In the genomic region with DNA sequence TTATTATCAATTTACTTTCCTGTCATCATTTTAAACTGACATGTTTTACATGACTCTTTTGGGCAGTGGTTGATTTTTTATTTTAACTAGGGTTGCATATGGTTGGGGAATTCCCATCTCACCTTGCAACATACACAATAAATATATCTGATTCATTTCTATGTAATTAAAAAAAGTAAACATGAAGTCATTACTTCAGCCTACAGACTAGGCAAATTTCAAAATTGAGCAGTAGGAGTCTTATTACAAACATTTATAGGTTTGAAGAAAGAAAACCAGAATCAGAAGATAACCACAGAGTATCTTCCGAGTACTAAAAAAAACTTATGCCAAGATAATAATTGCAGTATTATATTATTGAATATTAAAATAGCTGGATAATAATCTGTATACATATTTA, we compare ENCODE assay signal across 26 cellular contexts.
"Had no signal": no experiment of that assay in that cellular context is flagged by ENCODE, and none has a peak within 500 bp of the region (broad histone marks: within the 10 kb centered on the region; RNA-seq: fewer than 3 reads in every experiment).

No MANE protein-coding gene starts in this region.

- ATAC-seq: esophagus mucosa; gastrocnemius medialis; heart right ventricle; left cardiac atrium; left lung; left ventricle myocardium superior; lower lobe of right lung; naive thymus-derived CD4-positive, alpha-beta T cell had no signal

- H3K4me3 ChIP-seq: coronary artery, dorsolateral prefrontal cortex, esophagus squamous epithelium, gastrocnemius medialis, heart right ventricle, left lung, lower lobe of right lung had no signal

- DNase-seq: dermis blood vessel endothelial cell; dorsolateral prefrontal cortex; effector CD4-positive, alpha-beta T cell; effector memory CD4-positive, alpha-beta T cell; erythroblast; esophagus squamous epithelium; foreskin fibroblast; foreskin melanocyte; gastrocnemius medialis; glutamatergic neuron; head of caudate nucleus; heart right ventricle; hippocampal formation; left cardiac atrium; left lung; left ventricle myocardium superior; lower lobe of right lung; mesendoderm; midbrain; naive thymus-derived CD4-positive, alpha-beta T cell had no signal

- H3K36me3 ChIP-seq: esophagus squamous epithelium, gastrocnemius medialis, heart right ventricle, left lung, lower lobe of right lung had no signal

- H3K9me3 ChIP-seq: esophagus squamous epithelium, gastrocnemius medialis, heart right ventricle, left lung, lower lobe of right lung had no signal

- FAIRE-seq: colon, endothelial cell of umbilical vein, keratinocyte had no signal

- H3K4me1 ChIP-seq: esophagus squamous epithelium, gastrocnemius medialis, heart right ventricle, left lung, lower lobe of right lung had no signal

- H3K27ac ChIP-seq: coronary artery, dorsolateral prefrontal cortex, epithelial cell of prostate, esophagus squamous epithelium, gastrocnemius medialis, heart right ventricle, left lung, lower lobe of right lung had no signal

- H3K27me3 ChIP-seq: esophagus squamous epithelium, gastrocnemius medialis, heart right ventricle, left lung had no signal
